9 cellular contexts compared by ENCODE assay signal in genomic region chr12:64633940-64634337, GRCh38.
A peak's percentile ranks its signal among the peaks of the same experiment; 100 is the strongest.
DNase-seq lines count a peak whose midpoint lies in the region; ATAC-seq and TF ChIP-seq lines count a peak whose summit lies in the region.
"Had no signal": no experiment of that assay in that cellular context is flagged by ENCODE, and none has a peak within 500 bp of the region (broad histone marks: within the 10 kb centered on the region; RNA-seq: fewer than 3 reads in every experiment).

No MANE protein-coding gene starts in this region.

- peaks cover 3% of the 10 kb centered on the region for H3K9me3 Mint-ChIP-seq in memory B cell

- peaks cover 40% of the 10 kb centered on the region for H3K36me3 Mint-ChIP-seq in memory B cell

- ATAC-seq in memory B cell (ENCODE audit: low read depth) (no peak), HG03565 (IDR thresholded peaks at IDR 0.05; ENCODE audit: unreplicated experiment) (no peak), HG02571 (IDR thresholded peaks at IDR 0.05; ENCODE audit: unreplicated experiment) (no peak), HG02588 (IDR thresholded peaks at IDR 0.05; ENCODE audit: unreplicated experiment) (no peak)

- H3K9me3 ChIP-seq in HUES48 (ENCODE audit: control insufficient read depth, insufficient read depth, low read length) = no peaks in the 10 kb centered on the region

- DNase-seq in DMS53 (lab: John Stamatoyannopoulos, UW) (peak; percentile 93), astrocyte of the cerebellum (ENCODE audit: low read depth) (peak; percentile 37), memory B cell (ENCODE audit: low spot score in 2 of 2) (no peak), NCI-H2081 treated with DMSO at 0.1 percent for 48 hours (lab: John Stamatoyannopoulos, UW) (no peak)

- no peak overlapping the region for H3K4me3 Mint-ChIP-seq in memory B cell

- H3K36me3 ChIP-seq in HUES48 (ENCODE audit: control insufficient read depth, insufficient read depth, low read length) = peaks cover 6% of the 10 kb centered on the region; the same call in 1 of the 2 replicates

- H3K27ac Mint-ChIP-seq in memory B cell = peak overlapping the region; percentile 90

- TF ChIP-seq CTCF in astrocyte of the cerebellum (IDR thresholded peaks at IDR 0.05; ENCODE audit: low read depth, low read length, missing control alignments) = no peak

- H3K4me1 Mint-ChIP-seq in memory B cell = peaks cover 46% of the 10 kb centered on the region

- no peaks in the 10 kb centered on the region for H3K27me3 ChIP-seq in HUES48 (ENCODE audit: control insufficient read depth, insufficient read depth, low read length)

- H3K4me3 ChIP-seq in HUES48 (ENCODE audit: low read depth, low read length) (no peak overlapping the region), astrocyte of the cerebellum (ENCODE audit: low read depth, low read length) (no peak overlapping the region)
- H3K4me3 ChIP-seq: skin epidermis had no signal

- H3K27ac ChIP-seq in HUES48 (ENCODE audit: low read depth, low read length) = peak overlapping the region; percentile 12
- H3K27ac ChIP-seq: skin epidermis had no signal

- H3K27me3 Mint-ChIP-seq in memory B cell = no peaks in the 10 kb centered on the region

- peaks cover 23% of the 10 kb centered on the region for H3K4me1 ChIP-seq in HUES48 (ENCODE audit: control insufficient read depth, insufficient read depth, low read length)

- in situ Hi-C loops in astrocyte of the cerebellum (cut with HindIII; ENCODE audit: low sequenced_read_pairs) = no loop called here

- no peak overlapping the region for H3K9ac ChIP-seq in HUES48 (ENCODE audit: low read depth, low read length)

Comparison
In these comparisons a context has a peak if more than half of its experiments do, and no peak if none do; other contexts are left out.
1. DNase-seq: peak in DMS53 (single experiment) and astrocyte of the cerebellum (single experiment); none in memory B cell (0 of 2) and NCI-H2081 treated with DMSO at 0.1 percent for 48 hours (single experiment).